In the genomic region with DNA sequence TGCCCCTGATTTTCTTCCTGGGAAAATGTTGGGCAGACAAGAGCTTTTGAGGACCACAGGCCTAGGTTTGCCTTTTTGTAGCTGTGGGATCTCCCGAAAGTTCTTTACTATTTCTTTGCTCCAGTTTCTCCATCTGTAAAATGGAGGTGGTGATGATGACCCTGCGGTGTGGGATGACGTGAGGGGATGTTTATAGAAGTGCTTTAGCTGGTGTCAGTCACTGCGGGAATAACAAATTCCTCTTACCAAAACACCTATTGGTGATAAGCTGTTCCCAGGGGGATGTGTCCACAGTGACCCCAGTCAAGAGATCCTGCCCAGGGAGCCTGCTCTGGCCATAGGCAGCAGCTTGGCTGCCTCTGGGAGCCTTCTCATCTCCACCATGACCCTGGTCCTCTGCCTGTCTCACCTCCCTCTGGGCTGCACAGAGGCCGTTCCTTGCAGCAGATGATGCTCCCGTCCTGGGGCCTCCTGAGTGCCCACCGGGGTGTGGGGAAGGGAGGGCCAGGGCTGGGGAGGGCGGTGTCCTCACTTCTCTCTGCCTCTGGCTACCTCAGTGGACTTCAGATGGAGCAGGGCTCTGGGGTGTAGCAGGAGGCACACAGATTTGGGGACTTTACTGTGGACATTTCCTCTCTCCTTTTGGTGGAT, we compare ENCODE assay signal across 24 cellular contexts.
A peak's percentile ranks its signal among the peaks of the same experiment; 100 is the strongest.
DNase-seq lines count a peak whose midpoint lies in the region; ATAC-seq, FAIRE-seq and TF ChIP-seq lines count a peak whose summit lies in the region.
"Had no signal": no experiment of that assay in that cellular context is flagged by ENCODE, and none has a peak within 500 bp of the region (broad histone marks: within the 10 kb centered on the region; RNA-seq: fewer than 3 reads in every experiment).

No MANE protein-coding gene starts in this region.

- H3K9ac ChIP-seq in astrocyte (ENCODE audit: low read length) (peak overlapping the region; percentile 61), stomach smooth muscle (ENCODE audit: low read length in 2 of 2) (no peak overlapping the region)
- H3K9ac ChIP-seq: BLaER1 had no signal

- H3K9me3 ChIP-seq in astrocyte (ENCODE audit: insufficient read depth, low read depth, low read length) (no peaks in the 10 kb centered on the region), stomach smooth muscle (ENCODE audit: control insufficient read depth in 2 of 2, low read length in 2 of 2) (no peaks in the 10 kb centered on the region)
- H3K9me3 ChIP-seq: SJCRH30, upper lobe of right lung had no signal

- no peaks in the 10 kb centered on the region for H4K20me1 ChIP-seq in astrocyte (ENCODE audit: insufficient read depth, low read length)
- H4K20me1 ChIP-seq: BLaER1 had no signal

- H3K27ac ChIP-seq in astrocyte (ENCODE audit: low read depth, low read length) (peak overlapping the region; percentile 91), stomach smooth muscle (ENCODE audit: low read length) (peak overlapping the region; percentile 55), substantia nigra (ENCODE audit: low read depth, low read length, poor library complexity, severe bottlenecking) (no peak overlapping the region)
- H3K27ac ChIP-seq: BLaER1, cardiac muscle cell, SJCRH30, upper lobe of right lung had no signal

- no peak overlapping the region for H2AFZ ChIP-seq in astrocyte (ENCODE audit: low read depth, low read length)

- H3K4me1 Mint-ChIP-seq in activated CD4-positive, alpha-beta T cell treated with anti-CD3 and anti-CD28 coated beads for 36 hours: no peaks in the 10 kb centered on the region
- H3K4me1 Mint-ChIP-seq in activated CD4-positive, alpha-beta T cell treated with anti-CD3 and anti-CD28 coated beads, Interleukin-2, amount 10 ng/mL, durations not matched to agents 7 days and 5 days: no peaks in the 10 kb centered on the region
- peaks cover 35% of the 10 kb centered on the region for H3K4me1 Mint-ChIP-seq in astrocyte (ENCODE audit: low read depth, unreplicated experiment)

- H3K9me3 Mint-ChIP-seq in activated CD4-positive, alpha-beta T cell treated with anti-CD3 and anti-CD28 coated beads for 36 hours (ENCODE audit: low read depth): no peaks in the 10 kb centered on the region
- H3K9me3 Mint-ChIP-seq in activated CD4-positive, alpha-beta T cell treated with anti-CD3 and anti-CD28 coated beads, Interleukin-2, amount 10 ng/mL, durations not matched to agents 7 days and 5 days: no peaks in the 10 kb centered on the region
- H3K9me3 Mint-ChIP-seq in astrocyte (ENCODE audit: unreplicated experiment): peaks cover 10% of the 10 kb centered on the region
- H3K9me3 Mint-ChIP-seq: activated CD4-positive, alpha-beta T cell treated with anti-CD3 and anti-CD28 coated beads, Interleukin-2, amount 10 ng/mL, durations not matched to agents 24 days and 14 days; stimulated activated naive B cell treated with anti-CD40 and anti-IgM and Interleukin-4, amounts not matched to agents 10 μg/mL and 1 μg/mL and 100 μg/mL, for 72 hours had no signal

- H3K27me3 Mint-ChIP-seq in activated CD4-positive, alpha-beta T cell treated with anti-CD3 and anti-CD28 coated beads for 36 hours: no peaks in the 10 kb centered on the region
- H3K27me3 Mint-ChIP-seq in activated CD4-positive, alpha-beta T cell treated with anti-CD3 and anti-CD28 coated beads, Interleukin-2, amount 10 ng/mL, durations not matched to agents 7 days and 5 days: peaks cover 4% of the 10 kb centered on the region
- H3K27me3 Mint-ChIP-seq in astrocyte (ENCODE audit: low read depth, unreplicated experiment): peaks cover 6% of the 10 kb centered on the region
- H3K27me3 Mint-ChIP-seq: T-helper 17 cell had no signal

- no peaks in the 10 kb centered on the region for H3K36me3 Mint-ChIP-seq in activated CD4-positive, alpha-beta T cell treated with anti-CD3 and anti-CD28 coated beads for 36 hours (ENCODE audit: low read depth)
- H3K36me3 Mint-ChIP-seq in activated CD4-positive, alpha-beta T cell treated with anti-CD3 and anti-CD28 coated beads, Interleukin-2, amount 10 ng/mL, durations not matched to agents 7 days and 5 days (ENCODE audit: low read depth): no peaks in the 10 kb centered on the region
- peaks cover 3% of the 10 kb centered on the region for H3K36me3 Mint-ChIP-seq in astrocyte (ENCODE audit: low read depth, unreplicated experiment)
- H3K36me3 Mint-ChIP-seq: stimulated activated naive B cell treated with anti-CD40 and anti-IgM and Interleukin-4, amounts not matched to agents 10 μg/mL and 1 μg/mL and 100 μg/mL, for 72 hours had no signal

- ATAC-seq in activated CD4-positive, alpha-beta T cell treated with anti-CD3 and anti-CD28 coated beads for 36 hours: no peak
- no peak for ATAC-seq in HG02623 (IDR thresholded peaks at IDR 0.05; ENCODE audit: unreplicated experiment)
- ATAC-seq: stimulated activated naive B cell treated with anti-CD40 and anti-IgM and Interleukin-4, amounts not matched to agents 10 μg/mL and 1 μg/mL and 100 μg/mL, for 72 hours; T-helper 17 cell; upper lobe of right lung had no signal

- FAIRE-seq in astrocyte (lab: Jason Lieb, UNC): peak; percentile 13
- FAIRE-seq: islet of Langerhans had no signal

- peaks cover 19% of the 10 kb centered on the region for H3K4me1 ChIP-seq in astrocyte (ENCODE audit: insufficient read depth, low read length)
- peaks cover 13% of the 10 kb centered on the region for H3K4me1 ChIP-seq in stomach smooth muscle (ENCODE audit: control insufficient read depth, insufficient read depth, low read length)
- H3K4me1 ChIP-seq: upper lobe of right lung had no signal

- CTCF ChIA-PET in activated CD4-positive, alpha-beta T cell treated with anti-CD3 and anti-CD28 coated beads for 36 hours (lab: Charles Lee): no interaction called here
- CTCF ChIA-PET in activated CD4-positive, alpha-beta T cell treated with anti-CD3 and anti-CD28 coated beads, Interleukin-2, amount 10 ng/mL, durations not matched to agents 7 days and 5 days (lab: Charles Lee): interaction anchor here (1.3 kb wide), 1 partner anchor 13 kb away, joined by 3 read pairs; no protein-coding TSS in a partner anchor

- H3K4me3 ChIP-seq in astrocyte (ENCODE audit: insufficient read depth, low read depth, low read length) (no peak overlapping the region), stomach smooth muscle (ENCODE audit: low read length in 2 of 2) (no peak overlapping the region)
- H3K4me3 ChIP-seq: BLaER1, cardiac muscle cell, SJCRH30, upper lobe of right lung had no signal

- POLR2A ChIA-PET in activated CD4-positive, alpha-beta T cell treated with anti-CD3 and anti-CD28 coated beads for 36 hours (lab: Charles Lee): no interaction called here
- POLR2A ChIA-PET in activated CD4-positive, alpha-beta T cell treated with anti-CD3 and anti-CD28 coated beads, Interleukin-2, amount 10 ng/mL, durations not matched to agents 7 days and 5 days (lab: Charles Lee): no interaction called here

- TF ChIP-seq CTCF in astrocyte (IDR thresholded peaks at IDR 0.05; ENCODE audit: insufficient read depth, low read depth, low read length): no peak

- no peak overlapping the region for H3K4me2 ChIP-seq in astrocyte (ENCODE audit: low read length)
- H3K4me2 ChIP-seq: BLaER1 had no signal

- H3K27ac Mint-ChIP-seq in activated CD4-positive, alpha-beta T cell treated with anti-CD3 and anti-CD28 coated beads for 36 hours: peak overlapping the region; percentile 29
- no peak overlapping the region for H3K27ac Mint-ChIP-seq in activated CD4-positive, alpha-beta T cell treated with anti-CD3 and anti-CD28 coated beads, Interleukin-2, amount 10 ng/mL, durations not matched to agents 7 days and 5 days
- H3K27ac Mint-ChIP-seq in astrocyte (ENCODE audit: unreplicated experiment): peak overlapping the region; percentile 96
- H3K27ac Mint-ChIP-seq: activated CD4-positive, alpha-beta T cell treated with anti-CD3 and anti-CD28 coated beads, Interleukin-2, amount 10 ng/mL, durations not matched to agents 24 days and 14 days; stimulated activated naive B cell treated with anti-CD40 and anti-IgM and Interleukin-4, amounts not matched to agents 10 μg/mL and 1 μg/mL and 100 μg/mL, for 72 hours; T-helper 17 cell had no signal

- no peak for DNase-seq in activated CD4-positive, alpha-beta T cell treated with anti-CD3 and anti-CD28 coated beads for 36 hours
- DNase-seq in activated CD4-positive, alpha-beta T cell treated with anti-CD3 and anti-CD28 coated beads, Interleukin-2, amount 10 ng/mL, durations not matched to agents 7 days and 5 days: no peak
- DNase-seq in astrocyte (ENCODE audit: low read depth) (no peak), iris pigment epithelial cell (ENCODE audit: low read depth) (peak; percentile 79), dermis blood vessel endothelial cell (no peak), substantia nigra (lab: John Stamatoyannopoulos, UW) (no peak)
- DNase-seq: 8988T; activated CD4-positive, alpha-beta T cell treated with anti-CD3 and anti-CD28 coated beads, Interleukin-2, amount 10 ng/mL, durations not matched to agents 24 days and 14 days; activated CD8-positive, alpha-beta memory T cell treated with anti-CD3 and anti-CD28 coated beads, Interleukin-2, amount 50 U/mL, for 4 hours; activated gamma-delta T cell treated with Interleukin-2 at 50 U/mL for 16 hours; effector CD4-positive, alpha-beta T cell; NCI-H1105; NCI-H2081; occipital lobe; SJCRH30; stimulated activated CD4-positive, alpha-beta T cell treated with anti-CD3 and anti-CD28 coated beads, Interleukin-1b, Interleukin-23, amount 100 ng/mL, for 48 hours; stimulated activated naive B cell treated with anti-CD40 and anti-IgM and Interleukin-4, amounts not matched to agents 10 μg/mL and 1 μg/mL and 100 μg/mL, for 72 hours; T-helper 17 cell; upper lobe of right lung had no signal

- no peaks in the 10 kb centered on the region for H3K79me2 ChIP-seq in astrocyte (ENCODE audit: insufficient read depth, low read length)

- no peaks in the 10 kb centered on the region for H3K36me3 ChIP-seq in astrocyte (ENCODE audit: insufficient read depth, low read length)
- peaks cover 63 to 64% of the 10 kb centered on the region in 2 donors for H3K36me3 ChIP-seq in stomach smooth muscle (ENCODE audit: control insufficient read depth in 2 of 2, insufficient read depth in 2 of 2, low read length in 2 of 2)
- H3K36me3 ChIP-seq: BLaER1, cardiac muscle cell, SJCRH30, upper lobe of right lung had no signal

- intact Hi-C loops in activated CD4-positive, alpha-beta T cell treated with anti-CD3 and anti-CD28 coated beads for 36 hours (cut with DNase I, micrococcal nuclease): no loop called here

- H3K4me3 Mint-ChIP-seq in activated CD4-positive, alpha-beta T cell treated with anti-CD3 and anti-CD28 coated beads for 36 hours: no peak overlapping the region
- no peak overlapping the region for H3K4me3 Mint-ChIP-seq in activated CD4-positive, alpha-beta T cell treated with anti-CD3 and anti-CD28 coated beads, Interleukin-2, amount 10 ng/mL, durations not matched to agents 7 days and 5 days
- no peak overlapping the region for H3K4me3 Mint-ChIP-seq in astrocyte (ENCODE audit: unreplicated experiment)
- H3K4me3 Mint-ChIP-seq: activated CD4-positive, alpha-beta T cell treated with anti-CD3 and anti-CD28 coated beads, Interleukin-2, amount 10 ng/mL, durations not matched to agents 24 days and 14 days; stimulated activated naive B cell treated with anti-CD40 and anti-IgM and Interleukin-4, amounts not matched to agents 10 μg/mL and 1 μg/mL and 100 μg/mL, for 72 hours; T-helper 17 cell had no signal

- no peaks in the 10 kb centered on the region for H3K27me3 ChIP-seq in astrocyte (ENCODE audit: insufficient read depth, low read length)
- no peaks in the 10 kb centered on the region for H3K27me3 ChIP-seq in stomach smooth muscle (ENCODE audit: control insufficient read depth in 1 of 2, insufficient read depth in 2 of 2, low read length in 2 of 2)
- H3K27me3 ChIP-seq: BLaER1, cardiac muscle cell, SJCRH30, upper lobe of right lung had no signal
